In the genomic region with DNA sequence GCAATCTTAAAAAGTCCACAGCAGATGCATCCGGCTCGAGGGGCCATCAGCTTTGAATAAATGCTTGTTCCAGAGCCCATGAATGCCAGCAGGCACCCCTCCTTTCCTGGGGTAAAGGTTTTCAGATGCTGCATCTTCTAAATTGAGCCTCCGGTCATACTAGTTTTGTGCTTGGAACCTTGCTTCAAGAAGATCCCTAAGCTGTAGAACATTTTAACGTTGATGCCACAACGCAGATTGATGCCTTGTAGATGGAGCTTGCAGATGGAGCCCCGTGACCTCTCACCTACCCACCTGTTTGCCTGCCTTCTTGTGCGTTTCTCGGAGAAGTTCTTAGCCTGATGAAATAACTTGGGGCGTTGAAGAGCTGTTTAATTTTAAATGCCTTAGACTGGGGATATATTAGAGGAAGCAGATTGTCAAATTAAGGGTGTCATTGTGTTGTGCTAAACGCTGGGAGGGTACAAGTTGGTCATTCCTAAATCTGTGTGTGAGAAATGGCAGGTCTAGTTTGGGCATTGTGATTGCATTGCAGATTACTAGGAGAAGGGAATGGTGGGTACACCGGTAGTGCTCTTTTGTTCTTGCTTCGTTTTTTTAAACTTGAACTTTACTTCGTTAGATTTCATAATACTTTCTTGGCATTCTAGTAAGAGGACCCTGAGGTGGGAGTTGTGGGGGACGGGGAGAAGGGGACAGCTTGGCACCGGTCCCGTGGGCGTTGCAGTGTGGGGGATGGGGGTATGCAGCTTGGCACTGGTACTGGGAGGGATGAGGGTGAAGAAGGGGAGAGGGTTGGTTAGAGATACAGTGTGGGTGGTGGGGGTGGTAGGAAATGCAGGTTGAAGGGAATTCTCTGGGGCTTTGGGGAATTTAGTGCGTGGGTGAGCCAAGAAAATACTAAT, we compare ENCODE assay signal across 1 cellular context.
TF ChIP-seq lines count a peak whose summit lies in the region.

No MANE protein-coding gene starts in this region.

TF ChIP-seq in HepG2, 621 proteins besides CTCF, POLR2A, EP300 and RAD21 (continued from another document and continues in another):
- TF ChIP-seq, protein P1, sequence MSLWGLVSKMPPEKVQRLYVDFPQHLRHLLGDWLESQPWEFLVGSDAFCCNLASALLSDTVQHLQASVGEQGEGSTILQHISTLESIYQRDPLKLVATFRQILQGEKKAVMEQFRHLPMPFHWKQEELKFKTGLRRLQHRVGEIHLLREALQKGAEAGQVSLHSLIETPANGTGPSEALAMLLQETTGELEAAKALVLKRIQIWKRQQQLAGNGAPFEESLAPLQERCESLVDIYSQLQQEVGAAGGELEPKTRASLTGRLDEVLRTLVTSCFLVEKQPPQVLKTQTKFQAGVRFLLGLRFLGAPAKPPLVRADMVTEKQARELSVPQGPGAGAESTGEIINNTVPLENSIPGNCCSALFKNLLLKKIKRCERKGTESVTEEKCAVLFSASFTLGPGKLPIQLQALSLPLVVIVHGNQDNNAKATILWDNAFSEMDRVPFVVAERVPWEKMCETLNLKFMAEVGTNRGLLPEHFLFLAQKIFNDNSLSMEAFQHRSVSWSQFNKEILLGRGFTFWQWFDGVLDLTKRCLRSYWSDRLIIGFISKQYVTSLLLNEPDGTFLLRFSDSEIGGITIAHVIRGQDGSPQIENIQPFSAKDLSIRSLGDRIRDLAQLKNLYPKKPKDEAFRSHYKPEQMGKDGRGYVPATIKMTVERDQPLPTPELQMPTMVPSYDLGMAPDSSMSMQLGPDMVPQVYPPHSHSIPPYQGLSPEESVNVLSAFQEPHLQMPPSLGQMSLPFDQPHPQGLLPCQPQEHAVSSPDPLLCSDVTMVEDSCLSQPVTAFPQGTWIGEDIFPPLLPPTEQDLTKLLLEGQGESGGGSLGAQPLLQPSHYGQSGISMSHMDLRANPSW (CRISPR knock-in tag; IDR thresholded peaks at IDR 0.05; ENCODE audit: borderline replicate concordance) = no peak
- no peak for TF ChIP-seq ARNT2 (CRISPR knock-in tag; IDR thresholded peaks at IDR 0.05; ENCODE audit: low read depth)
- TF ChIP-seq ZNF281 (CRISPR knock-in tag; IDR thresholded peaks at IDR 0.05; ENCODE audit: borderline replicate concordance) = peak; percentile 48; the same call in 1 of the 2 replicates
- TF ChIP-seq, protein P2, sequence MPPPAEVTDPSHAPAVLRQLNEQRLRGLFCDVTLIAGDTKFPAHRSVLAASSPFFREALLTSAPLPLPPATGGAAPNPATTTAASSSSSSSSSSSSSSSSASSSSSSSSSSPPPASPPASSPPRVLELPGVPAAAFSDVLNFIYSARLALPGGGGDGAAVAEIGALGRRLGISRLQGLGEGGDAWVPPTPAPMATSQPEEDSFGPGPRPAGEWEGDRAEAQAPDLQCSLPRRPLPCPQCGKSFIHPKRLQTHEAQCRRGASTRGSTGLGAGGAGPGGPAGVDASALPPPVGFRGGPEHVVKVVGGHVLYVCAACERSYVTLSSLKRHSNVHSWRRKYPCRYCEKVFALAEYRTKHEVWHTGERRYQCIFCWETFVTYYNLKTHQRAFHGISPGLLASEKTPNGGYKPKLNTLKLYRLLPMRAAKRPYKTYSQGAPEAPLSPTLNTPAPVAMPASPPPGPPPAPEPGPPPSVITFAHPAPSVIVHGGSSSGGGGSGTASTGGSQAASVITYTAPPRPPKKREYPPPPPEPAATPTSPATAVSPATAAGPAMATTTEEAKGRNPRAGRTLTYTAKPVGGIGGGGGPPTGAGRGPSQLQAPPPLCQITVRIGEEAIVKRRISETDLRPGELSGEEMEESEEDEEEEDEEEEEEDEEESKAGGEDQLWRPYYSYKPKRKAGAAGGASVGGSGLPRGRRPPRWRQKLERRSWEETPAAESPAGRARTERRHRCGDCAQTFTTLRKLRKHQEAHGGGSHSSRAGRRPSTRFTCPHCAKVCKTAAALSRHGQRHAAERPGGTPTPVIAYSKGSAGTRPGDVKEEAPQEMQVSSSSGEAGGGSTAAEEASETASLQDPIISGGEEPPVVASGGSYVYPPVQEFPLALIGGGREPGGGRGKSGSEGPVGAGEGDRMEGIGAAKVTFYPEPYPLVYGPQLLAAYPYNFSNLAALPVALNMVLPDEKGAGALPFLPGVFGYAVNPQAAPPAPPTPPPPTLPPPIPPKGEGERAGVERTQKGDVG (CRISPR knock-in tag; IDR thresholded peaks at IDR 0.05; ENCODE audit: borderline replicate concordance) = no peak
- TF ChIP-seq TAF15 (IDR thresholded peaks at IDR 0.05; ENCODE audit: low read depth, low read length, poor library complexity, severe bottlenecking) = no peak
- TF ChIP-seq ZC3H13 (CRISPR knock-in tag; IDR thresholded peaks at IDR 0.05) = 0 out of 2 replicates have a peak, but pooled peaks have one; percentile 78
- no peak for TF ChIP-seq PHF21A (CRISPR knock-in tag; IDR thresholded peaks at IDR 0.05)
- no peak for TF ChIP-seq ZNF292 (CRISPR knock-in tag; IDR thresholded peaks at IDR 0.05; ENCODE audit: borderline replicate concordance, low read depth)
- TF ChIP-seq, protein P3, sequence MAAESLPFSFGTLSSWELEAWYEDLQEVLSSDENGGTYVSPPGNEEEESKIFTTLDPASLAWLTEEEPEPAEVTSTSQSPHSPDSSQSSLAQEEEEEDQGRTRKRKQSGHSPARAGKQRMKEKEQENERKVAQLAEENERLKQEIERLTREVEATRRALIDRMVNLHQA (CRISPR knock-in tag; IDR thresholded peaks at IDR 0.05) = no peak
- no peak for TF ChIP-seq ZBTB20 (CRISPR knock-in tag; IDR thresholded peaks at IDR 0.05; ENCODE audit: borderline replicate concordance, low read depth)
- TF ChIP-seq BRCA1 (CRISPR knock-in tag; IDR thresholded peaks at IDR 0.05) = no peak
- TF ChIP-seq POLR2G (IDR thresholded peaks at IDR 0.05; ENCODE audit: low read depth, low read length) = peak; percentile 58
- TF ChIP-seq KDM6A (CRISPR knock-in tag; IDR thresholded peaks at IDR 0.05; ENCODE audit: low read depth) = no peak
- TF ChIP-seq SRY (CRISPR knock-in tag; IDR thresholded peaks at IDR 0.05) = 0 out of 2 replicates have a peak, but pooled peaks have one; percentile 3
- TF ChIP-seq GATAD2A (CRISPR knock-in tag; IDR thresholded peaks at IDR 0.05) = no peak
- no peak for TF ChIP-seq ZNF207 (IDR thresholded peaks at IDR 0.05; ENCODE audit: borderline replicate concordance)
- 0 out of 2 replicates have a peak, but pooled peaks have one; percentile 1 for TF ChIP-seq ELF3 (CRISPR knock-in tag; IDR thresholded peaks at IDR 0.05)
- TF ChIP-seq ZBTB7B (CRISPR knock-in tag; IDR thresholded peaks at IDR 0.05) = no peak
- TF ChIP-seq, protein P4, sequence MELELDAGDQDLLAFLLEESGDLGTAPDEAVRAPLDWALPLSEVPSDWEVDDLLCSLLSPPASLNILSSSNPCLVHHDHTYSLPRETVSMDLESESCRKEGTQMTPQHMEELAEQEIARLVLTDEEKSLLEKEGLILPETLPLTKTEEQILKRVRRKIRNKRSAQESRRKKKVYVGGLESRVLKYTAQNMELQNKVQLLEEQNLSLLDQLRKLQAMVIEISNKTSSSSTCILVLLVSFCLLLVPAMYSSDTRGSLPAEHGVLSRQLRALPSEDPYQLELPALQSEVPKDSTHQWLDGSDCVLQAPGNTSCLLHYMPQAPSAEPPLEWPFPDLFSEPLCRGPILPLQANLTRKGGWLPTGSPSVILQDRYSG (CRISPR knock-in tag; IDR thresholded peaks at IDR 0.05) = no peak
- TF ChIP-seq FOXJ3 (CRISPR knock-in tag; IDR thresholded peaks at IDR 0.05; ENCODE audit: borderline replicate concordance) = no peak
- TF ChIP-seq SP1 (IDR thresholded peaks at IDR 0.05) = no peak
- no peak for TF ChIP-seq SP1 (CRISPR knock-in tag; IDR thresholded peaks at IDR 0.05)
- TF ChIP-seq ZNF460 (CRISPR knock-in tag; IDR thresholded peaks at IDR 0.05; ENCODE audit: borderline replicate concordance) = no peak
- no peak for TF ChIP-seq TBX2 (CRISPR knock-in tag; IDR thresholded peaks at IDR 0.05; ENCODE audit: borderline replicate concordance)
- no peak for TF ChIP-seq ZNF512 (CRISPR knock-in tag; IDR thresholded peaks at IDR 0.05)
- no peak for TF ChIP-seq ATF7 (IDR thresholded peaks at IDR 0.05)
- TF ChIP-seq ATF7 (CRISPR knock-in tag; IDR thresholded peaks at IDR 0.05) = no peak
- peak; percentile 34; the same call in 1 of the 2 replicates for TF ChIP-seq HOXA5 (CRISPR knock-in tag; IDR thresholded peaks at IDR 0.05)
- TF ChIP-seq SETDB1 (CRISPR knock-in tag; IDR thresholded peaks at IDR 0.05; ENCODE audit: borderline replicate concordance) = no peak
- TF ChIP-seq MTERF4 (CRISPR knock-in tag; IDR thresholded peaks at IDR 0.05) = no peak
- TF ChIP-seq PHF20 (CRISPR knock-in tag; IDR thresholded peaks at IDR 0.05) = no peak
- no peak for TF ChIP-seq JDP2 (CRISPR knock-in tag; IDR thresholded peaks at IDR 0.05; ENCODE audit: borderline replicate concordance)
- peak; percentile 95 for TF ChIP-seq ZC3H4 (CRISPR knock-in tag; IDR thresholded peaks at IDR 0.05; ENCODE audit: borderline replicate concordance)
- peak; percentile 82 for TF ChIP-seq HNRNPK (IDR thresholded peaks at IDR 0.05; ENCODE audit: low read depth, low read length, poor library complexity, severe bottlenecking)
- TF ChIP-seq ZNF598 (CRISPR knock-in tag; IDR thresholded peaks at IDR 0.05; ENCODE audit: borderline replicate concordance) = no peak
- TF ChIP-seq ZNF280B (CRISPR knock-in tag; IDR thresholded peaks at IDR 0.05; ENCODE audit: borderline replicate concordance) = no peak
- TF ChIP-seq, protein P5, sequence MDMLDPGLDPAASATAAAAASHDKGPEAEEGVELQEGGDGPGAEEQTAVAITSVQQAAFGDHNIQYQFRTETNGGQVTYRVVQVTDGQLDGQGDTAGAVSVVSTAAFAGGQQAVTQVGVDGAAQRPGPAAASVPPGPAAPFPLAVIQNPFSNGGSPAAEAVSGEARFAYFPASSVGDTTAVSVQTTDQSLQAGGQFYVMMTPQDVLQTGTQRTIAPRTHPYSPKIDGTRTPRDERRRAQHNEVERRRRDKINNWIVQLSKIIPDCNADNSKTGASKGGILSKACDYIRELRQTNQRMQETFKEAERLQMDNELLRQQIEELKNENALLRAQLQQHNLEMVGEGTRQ (IDR thresholded peaks at IDR 0.05; ENCODE audit: low read depth, low read length) = 0 out of 2 replicates have a peak, but pooled peaks have one; percentile 4
- TF ChIP-seq, protein P5 (CRISPR knock-in tag; IDR thresholded peaks at IDR 0.05; ENCODE audit: borderline replicate concordance) = no peak
- no peak for TF ChIP-seq ZNF260 (CRISPR knock-in tag; IDR thresholded peaks at IDR 0.05; ENCODE audit: borderline replicate concordance, low read depth)
- 0 out of 2 replicates have a peak, but pooled peaks have one; percentile 5 for TF ChIP-seq FOXA3 (CRISPR knock-in tag; IDR thresholded peaks at IDR 0.05)
- no peak; the same call in 1 of the 2 replicates for TF ChIP-seq ZNF431 (CRISPR knock-in tag; IDR thresholded peaks at IDR 0.05; ENCODE audit: borderline replicate concordance, low read depth)
- no peak for TF ChIP-seq YEATS4 (CRISPR knock-in tag; IDR thresholded peaks at IDR 0.05; ENCODE audit: borderline replicate concordance)
- TF ChIP-seq SMC3 (IDR thresholded peaks at IDR 0.05; ENCODE audit: low read length) = 0 out of 2 replicates have a peak, but pooled peaks have one; percentile 2
